ENCODE assay signal across 23 cellular contexts in genomic region chr6:133017581-133017980, GRCh38.
A peak's percentile ranks its signal among the peaks of the same experiment; 100 is the strongest.
DNase-seq lines count a peak whose midpoint lies in the region; ATAC-seq and TF ChIP-seq lines count a peak whose summit lies in the region.
"Had no signal": no experiment of that assay in that cellular context is flagged by ENCODE, and none has a peak within 500 bp of the region (broad histone marks: within the 10 kb centered on the region; RNA-seq: fewer than 3 reads in every experiment).

No MANE protein-coding gene starts in this region.

- POLR2A ChIA-PET in CD8-positive, alpha-beta T cell (lab: Charles Lee): no interaction called here

- CTCF ChIA-PET in CD8-positive, alpha-beta T cell (lab: Charles Lee): no interaction called here

- H3K36me3 ChIP-seq in BLaER1 treated with 17β-estradiol and CSF1 and Interleukin-3, amounts not matched to agents 10 nM and 100 nM: no peaks in the 10 kb centered on the region
- H3K36me3 ChIP-seq in MG63: no peaks in the 10 kb centered on the region
- no peaks in the 10 kb centered on the region for H3K36me3 ChIP-seq in CD8-positive, alpha-beta T cell (ENCODE audit: insufficient read depth, low read length)
- H3K36me3 ChIP-seq: brain microvascular endothelial cell, suprapubic skin had no signal

- no peaks in the 10 kb centered on the region for H3K36me3 Mint-ChIP-seq in CD8-positive, alpha-beta T cell
- H3K36me3 Mint-ChIP-seq: activated naive CD8-positive, alpha-beta T cell; stimulated activated effector memory CD8-positive, alpha-beta T cell treated with anti-CD3 and anti-CD28 coated beads, Interleukin-12 subunit alpha, Interleukin-12 subunit beta, amount 100 ng/mL, for 72 hours had no signal

- H3K9me3 Mint-ChIP-seq in CD8-positive, alpha-beta T cell: peaks cover 7% of the 10 kb centered on the region

- H3K9ac ChIP-seq in BLaER1 treated with 17β-estradiol and CSF1 and Interleukin-3, amounts not matched to agents 10 nM and 100 nM: no peak overlapping the region
- H3K9ac ChIP-seq: SK-N-SH had no signal

- in situ Hi-C loops in astrocyte of the spinal cord (cut with HindIII; ENCODE audit: low sequenced_read_pairs): no loop called here

- ATAC-seq in CD8-positive, alpha-beta T cell: no peak
- ATAC-seq in GM21390 (IDR thresholded peaks at IDR 0.05; ENCODE audit: unreplicated experiment): no peak
- ATAC-seq: activated T-helper 17 cell treated with anti-CD3 and anti-CD28 coated beads, Interleukin-2, amount 50 U/mL, for 72 hours; left ventricle myocardium superior; stimulated activated effector memory CD8-positive, alpha-beta T cell treated with anti-CD3 and anti-CD28 coated beads, Interleukin-12 subunit alpha, Interleukin-12 subunit beta, amount 100 ng/mL, for 72 hours had no signal

- no peak overlapping the region for H3K27ac ChIP-seq in BLaER1 treated with 17β-estradiol and CSF1 and Interleukin-3, amounts not matched to agents 10 nM and 100 nM
- no peak overlapping the region for H3K27ac ChIP-seq in CD8-positive, alpha-beta T cell (ENCODE audit: low read depth, low read length)
- H3K27ac ChIP-seq: brain microvascular endothelial cell, C4-2B, coronary artery, suprapubic skin had no signal

- peaks cover 0 to 22% (median 14%) of the 10 kb centered on the region in 10 experiments; a peak in 16 of 20 replicates for H3K4me1 ChIP-seq in BLaER1 treated with 17β-estradiol and CSF1 and Interleukin-3, amounts not matched to agents 10 nM and 100 nM
- no peaks in the 10 kb centered on the region for H3K4me1 ChIP-seq in CD8-positive, alpha-beta T cell (ENCODE audit: insufficient read depth, low read length)
- H3K4me1 ChIP-seq: suprapubic skin had no signal

- intact Hi-C loops in CD8-positive, alpha-beta T cell (cut with DNase I, micrococcal nuclease): no loop called here

- H3K9me3 ChIP-seq in BLaER1 treated with 17β-estradiol and CSF1 and Interleukin-3, amounts not matched to agents 10 nM and 100 nM (replicated peaks in 1 of 11): peaks cover 3 to 16% (median 12%) of the 10 kb centered on the region in 11 experiments; a peak in 14 of 22 replicates
- H3K9me3 ChIP-seq in MG63: peaks cover 6% of the 10 kb centered on the region
- no peaks in the 10 kb centered on the region for H3K9me3 ChIP-seq in CD8-positive, alpha-beta T cell (ENCODE audit: low read length)
- H3K9me3 ChIP-seq: SK-N-SH, suprapubic skin had no signal

- H3K4me3 ChIP-seq in BLaER1 treated with 17β-estradiol and CSF1 and Interleukin-3, amounts not matched to agents 10 nM and 100 nM: no peak overlapping the region
- H3K4me3 ChIP-seq in MG63 (no peak overlapping the region), astrocyte of the spinal cord (ENCODE audit: low read depth, low read length) (no peak overlapping the region)
- H3K4me3 ChIP-seq in CD8-positive, alpha-beta T cell (ENCODE audit: low read depth, low read length): no peak overlapping the region
- H3K4me3 ChIP-seq: coronary artery, suprapubic skin had no signal

- no peaks in the 10 kb centered on the region for H3K27me3 ChIP-seq in BLaER1 treated with 17β-estradiol and CSF1 and Interleukin-3, amounts not matched to agents 10 nM and 100 nM
- H3K27me3 ChIP-seq in MG63: no peaks in the 10 kb centered on the region
- no peaks in the 10 kb centered on the region for H3K27me3 ChIP-seq in CD8-positive, alpha-beta T cell (ENCODE audit: insufficient read depth, low read length)
- H3K27me3 ChIP-seq: brain microvascular endothelial cell, suprapubic skin had no signal

- H3K4me1 Mint-ChIP-seq in CD8-positive, alpha-beta T cell (ENCODE audit: low read depth): no peaks in the 10 kb centered on the region
- H3K4me1 Mint-ChIP-seq: activated T-helper 17 cell treated with anti-CD3 and anti-CD28 coated beads, Interleukin-2, amount 50 U/mL, for 72 hours; stimulated activated effector memory CD8-positive, alpha-beta T cell treated with anti-CD3 and anti-CD28 coated beads, Interleukin-12 subunit alpha, Interleukin-12 subunit beta, amount 100 ng/mL, for 72 hours had no signal

- peak; percentile 16 for DNase-seq in MG63
- DNase-seq in astrocyte of the spinal cord (ENCODE audit: low read depth, low spot score): peak; percentile 24
- peak; percentile 39 for DNase-seq in glomerular visceral epithelial cell (ENCODE audit: extremely low spot score)
- DNase-seq in NCI-H128 (lab: John Stamatoyannopoulos, UW; ENCODE audit: unreplicated experiment): no peak
- DNase-seq in pons (ENCODE audit: low spot score): no peak
- DNase-seq in CD8-positive, alpha-beta T cell: no peak
- DNase-seq: activated CD4-positive, alpha-beta T cell treated with anti-CD3 and anti-CD28 coated beads, Interleukin-2, amount 50 U/mL, for 4 hours; activated CD8-positive, alpha-beta memory T cell treated with anti-CD3 and anti-CD28 coated beads, Interleukin-2, amount 50 U/mL, for 4 hours; brain microvascular endothelial cell; left ventricle myocardium superior; NCI-H1417 treated with DMSO at 0.1 percent for 48 hours; NCI-H510A; NK-92 treated with Interleukin-12 subunit alpha and Interleukin-12 subunit beta, amount 100 ng/mL, for 24 hours; posterior cingulate gyrus; SK-N-SH had no signal

- H4K20me1 ChIP-seq in BLaER1 treated with 17β-estradiol and CSF1 and Interleukin-3, amounts not matched to agents 10 nM and 100 nM: no peaks in the 10 kb centered on the region

- H3K4me2 ChIP-seq in BLaER1 treated with 17β-estradiol and CSF1 and Interleukin-3, amounts not matched to agents 10 nM and 100 nM: peak overlapping the region in 8 of 11 experiments; percentile 8 to 69 (median 37); a peak in 13 of 22 replicates
- H3K4me2 ChIP-seq: SK-N-SH had no signal

- H3K4me3 Mint-ChIP-seq in CD8-positive, alpha-beta T cell: no peak overlapping the region
- H3K4me3 Mint-ChIP-seq: activated naive CD8-positive, alpha-beta T cell; activated T-helper 17 cell treated with anti-CD3 and anti-CD28 coated beads, Interleukin-2, amount 50 U/mL, for 72 hours; stimulated activated effector memory CD8-positive, alpha-beta T cell treated with anti-CD3 and anti-CD28 coated beads, Interleukin-12 subunit alpha, Interleukin-12 subunit beta, amount 100 ng/mL, for 72 hours had no signal

- H3K27me3 Mint-ChIP-seq in CD8-positive, alpha-beta T cell (ENCODE audit: low read depth): no peaks in the 10 kb centered on the region
- H3K27me3 Mint-ChIP-seq: activated T-helper 17 cell treated with anti-CD3 and anti-CD28 coated beads, Interleukin-2, amount 50 U/mL, for 72 hours had no signal

- no peak for TF ChIP-seq CTCF in astrocyte of the spinal cord (IDR thresholded peaks at IDR 0.05; ENCODE audit: low read depth, low read length)
- TF ChIP-seq CTCF in CD8-positive, alpha-beta T cell (IDR thresholded peaks at IDR 0.05): no peak

- no peak overlapping the region for H3K27ac Mint-ChIP-seq in CD8-positive, alpha-beta T cell
- H3K27ac Mint-ChIP-seq: activated naive CD8-positive, alpha-beta T cell; activated T-helper 17 cell treated with anti-CD3 and anti-CD28 coated beads, Interleukin-2, amount 50 U/mL, for 72 hours; stimulated activated effector memory CD8-positive, alpha-beta T cell treated with anti-CD3 and anti-CD28 coated beads, Interleukin-12 subunit alpha, Interleukin-12 subunit beta, amount 100 ng/mL, for 72 hours had no signal

Comparison
In these comparisons a context has a peak if more than half of its experiments do, and no peak if none do; other contexts are left out.
1. DNase-seq: peak in MG63 (single experiment), astrocyte of the spinal cord (single experiment) and glomerular visceral epithelial cell (single experiment); none in NCI-H128 (single experiment), pons (single experiment) and CD8-positive, alpha-beta T cell (0 of 7).